Comparison of ENCODE assay signal across 8 cellular contexts in the genomic region with DNA sequence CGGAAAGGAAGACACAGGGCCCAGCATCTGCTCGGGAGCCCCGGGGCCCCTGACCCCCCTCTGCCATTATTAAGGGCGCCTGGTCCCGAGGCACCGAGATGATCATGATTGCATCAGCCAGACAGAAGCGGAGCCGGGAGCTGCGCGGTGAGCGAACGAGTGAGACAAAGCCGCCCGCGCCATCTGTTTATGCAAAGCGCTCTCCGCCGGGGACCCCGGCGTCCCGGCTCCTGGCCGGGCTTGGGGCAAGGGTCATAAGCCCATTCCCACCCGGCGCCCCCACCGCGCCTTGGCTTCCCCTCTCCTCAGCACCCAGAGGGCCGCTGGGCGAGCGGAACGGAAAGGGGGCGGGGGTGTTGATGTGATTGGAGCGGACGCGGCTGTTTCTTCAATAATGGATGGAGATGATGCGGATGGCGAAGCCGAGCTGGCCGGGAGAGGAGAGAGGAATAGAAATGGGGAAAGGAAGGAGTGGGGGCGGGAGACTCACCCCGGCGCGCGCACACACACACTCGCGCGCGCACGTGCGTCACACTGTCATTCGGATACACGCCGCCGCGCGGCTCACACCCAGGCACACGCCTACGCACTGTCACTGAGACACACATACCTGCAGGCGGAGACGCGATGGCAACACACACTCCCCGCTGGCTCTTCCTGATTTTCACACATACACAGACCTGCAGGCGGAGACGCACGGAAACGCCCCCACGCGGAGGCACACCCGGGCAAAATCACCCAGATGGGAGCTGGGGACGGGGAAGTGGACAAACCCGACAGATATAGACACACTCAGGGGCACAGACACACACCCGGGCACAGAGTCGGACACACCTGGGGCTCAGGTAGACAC. TPM values are rescaled to one million over a fixed set of nuclear protein-coding genes. Genes with fewer than 3 reads are reported as not detected.
DNase-seq lines count a peak whose midpoint lies in the region; ATAC-seq and TF ChIP-seq lines count a peak whose summit lies in the region.

No MANE protein-coding gene starts in this region.

- peak; percentile 11; the same call in 1 of the 2 replicates for TF ChIP-seq CTCF in LNCAP (IDR thresholded peaks at IDR 0.05)
- TF ChIP-seq CTCF in sigmoid colon (IDR thresholded peaks at IDR 0.05) = no peak

- peak overlapping the region; percentile 15 to 54 (median 46) for H3K4me3 ChIP-seq in sigmoid colon

- no peak for TF ChIP-seq EP300 in sigmoid colon (IDR thresholded peaks at IDR 0.05)

- H3K9ac ChIP-seq in ES-I3 (ENCODE audit: low read depth, low read length) = peak overlapping the region; percentile 51

- peak; percentile 86 for DNase-seq in SK-N-DZ (ENCODE audit: low spot score)
- peak; percentile 44 for DNase-seq in amniotic stem cell (lab: John Stamatoyannopoulos, UW)
- peak; percentile 24 to 52 for DNase-seq in hippocampal formation (lab: John Stamatoyannopoulos, UW)
- peak; percentile 77 for DNase-seq in sigmoid colon

- intact Hi-C loops in sigmoid colon (cut with DNase I) = no loop called here

- peaks cover 68 to 98% (median 95%) of the 10 kb centered on the region in 3 donors for H3K27me3 ChIP-seq in sigmoid colon

- TF ChIP-seq POLR2A in sigmoid colon (IDR thresholded peaks at IDR 0.05) = no peak

- peaks cover 29% of the 10 kb centered on the region for H3K4me1 ChIP-seq in ES-I3 (ENCODE audit: insufficient read depth, low read length)
- peaks cover 0 to 67% (median 58%) of the 10 kb centered on the region in 4 donors for H3K4me1 ChIP-seq in sigmoid colon

- no peak for ATAC-seq in HG03095 (IDR thresholded peaks at IDR 0.05; ENCODE audit: unreplicated experiment)
- no peak for ATAC-seq in HG02852 (IDR thresholded peaks at IDR 0.05; ENCODE audit: unreplicated experiment)

- H3K9me3 ChIP-seq in ES-I3 (ENCODE audit: control insufficient read depth, insufficient read depth, low read length) (no peaks in the 10 kb centered on the region), sigmoid colon (no peaks in the 10 kb centered on the region)

- H3K36me3 ChIP-seq in ES-I3 (ENCODE audit: insufficient read depth, low read length) = no peaks in the 10 kb centered on the region
- no peaks in the 10 kb centered on the region for H3K36me3 ChIP-seq in sigmoid colon

- WGBS in sigmoid colon, 2 donors = 1% methylated on average over 72 of the region's 72 CpGs

- peak overlapping the region in 1 of 4 donors; percentile 32 for H3K27ac ChIP-seq in sigmoid colon

RNA-seq across cellular contexts. Expression of a gene that starts 10.7 kb away (rescaled TPM):
- 0.37 and 1.2 TPM in 2 replicates for polyA plus RNA-seq in SK-N-DZ (2014; cell fraction: cytosol; rRNA removed)
- 8.8 and 10.9 TPM in 2 replicates for polyA plus RNA-seq in SK-N-DZ (2014; cell fraction: nucleus; rRNA removed)
- total RNA-seq in sigmoid colon = 1 to 10 TPM in 3 of 4 donors, under 1 TPM in 1; 0.41 to 2.8 (median 1.8) TPM
- polyA plus RNA-seq in sigmoid colon = 1 to 10 TPM; 1.2 to 4.6 (median 1.8) TPM

RNA-seq across cellular contexts. Expression of a gene that starts 10.8 kb away (rescaled TPM):
- 426 and 435 TPM in 2 replicates for polyA plus RNA-seq in SK-N-DZ (2014; cell fraction: cytosol; rRNA removed)
- 221 and 320 TPM in 2 replicates for polyA plus RNA-seq in SK-N-DZ (2014; cell fraction: nucleus; rRNA removed)
- 10 to 100 TPM; 24.6 to 52.2 (median 34.5) TPM for total RNA-seq in sigmoid colon
- polyA plus RNA-seq in sigmoid colon = 100 to 1,000 TPM in 1 of 3 donors, 10 to 100 TPM in 2; 26.6 to 100 (median 29.4) TPM

RNA-seq across cellular contexts. Expression of a gene that starts 23.7 kb away (rescaled TPM):
- 2.2 and 2.4 TPM in 2 replicates for polyA plus RNA-seq in SK-N-DZ (2014; cell fraction: cytosol; rRNA removed)
- polyA plus RNA-seq in SK-N-DZ (2014; cell fraction: nucleus; rRNA removed) = 0.12 and 2.3 TPM in 2 replicates
- not detected for total RNA-seq in sigmoid colon
- polyA plus RNA-seq in sigmoid colon = under 1 TPM in 1 of 3 donors, not detected in 2; 0.13 TPM
